9 cellular contexts compared by ENCODE assay signal in the genomic region with DNA sequence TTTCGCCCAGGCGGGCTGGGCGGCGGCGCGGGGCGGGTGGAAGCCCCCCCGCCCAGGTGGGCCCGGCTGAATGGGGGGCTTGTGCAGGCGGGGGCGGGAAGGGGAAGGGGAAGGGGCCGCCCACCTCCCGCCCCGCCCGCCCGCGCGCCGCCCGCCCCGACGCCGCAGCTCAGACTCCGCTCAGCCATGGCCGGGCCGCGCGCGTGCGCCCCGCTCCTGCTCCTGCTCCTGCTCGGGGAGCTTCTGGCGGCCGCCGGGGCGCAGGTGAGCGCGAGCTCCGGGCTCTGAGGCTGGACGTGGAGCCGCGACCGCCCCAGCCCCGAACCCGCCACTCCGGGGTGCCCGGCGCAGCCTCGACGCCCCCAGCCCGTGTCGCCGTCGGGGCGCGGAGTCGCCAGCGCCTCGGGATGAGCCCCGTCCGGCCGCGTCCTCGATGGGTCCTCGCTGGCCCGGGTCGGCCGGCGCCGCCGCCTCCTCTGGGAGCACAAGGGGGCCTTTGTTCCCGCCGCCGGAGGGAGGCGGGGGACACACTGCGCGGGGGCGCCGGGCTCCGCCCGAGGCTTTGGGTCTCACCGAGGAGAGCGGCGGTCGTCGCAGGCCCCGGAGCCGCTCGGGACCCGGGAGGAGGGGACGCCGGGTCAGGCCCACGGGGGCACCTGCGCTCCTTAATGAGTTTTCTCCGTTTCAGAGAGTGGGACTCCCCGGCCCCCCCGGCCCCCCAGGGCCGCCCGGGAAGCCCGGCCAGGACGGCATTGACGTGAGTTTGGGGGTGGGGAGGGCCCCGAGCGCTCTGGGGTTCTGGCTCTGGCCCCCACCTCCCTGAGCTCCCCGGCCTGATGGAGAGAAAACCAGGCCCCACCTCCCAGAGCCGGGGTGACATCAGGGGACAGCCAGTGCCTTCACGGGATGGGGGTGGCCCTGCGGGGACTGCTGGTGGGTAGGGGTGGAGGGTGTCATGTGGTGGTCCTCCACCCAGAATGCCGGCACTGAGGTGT. TPM values are rescaled to one million over a fixed set of nuclear protein-coding genes. Genes with fewer than 3 reads are reported as not detected.
DNase-seq lines count a peak whose midpoint lies in the region; ATAC-seq and TF ChIP-seq lines count a peak whose summit lies in the region.
"Had no signal": no experiment of that assay in that cellular context is flagged by ENCODE, and none has a peak within 500 bp of the region (broad histone marks: within the 10 kb centered on the region; RNA-seq: fewer than 3 reads in every experiment).

A gene (plus strand): TSS at position 172 of the 995 bp plus-strand sequence. CDS start 15 bp downstream, at position 187.

- H3K4me3 Mint-ChIP-seq in activated naive CD4-positive, alpha-beta T cell treated with anti-CD3 and anti-CD28 coated beads, Interleukin-2, amount 10 ng/mL, durations not matched to agents 7 days and 5 days: no peak within 1 kb of the TSS

- peak within 1 kb of the TSS; percentile 33 for H3K4me3 ChIP-seq in right cardiac atrium (ENCODE audit: low read length)
- peak within 1 kb of the TSS; percentile 37 for H3K4me3 ChIP-seq in retinal pigment epithelial cell (ENCODE audit: low read length)

- intact Hi-C loops in right cardiac atrium (cut with DNase I): no loop called here

- H3K27ac ChIP-seq in right cardiac atrium (ENCODE audit: low read length): no peak within 1 kb of the TSS

- in situ Hi-C loops in SK-MEL-5 (cut with HindIII; ENCODE audit: low pct_unique_long_range_greater_than_20kb, low sequenced_read_pairs): no loop called here

- no peaks in the 10 kb centered on the region for H3K9me3 ChIP-seq in right cardiac atrium (ENCODE audit: control insufficient read depth, low read length)

- H3K27ac Mint-ChIP-seq in activated naive CD4-positive, alpha-beta T cell treated with anti-CD3 and anti-CD28 coated beads, Interleukin-2, amount 10 ng/mL, durations not matched to agents 7 days and 5 days: no peak within 1 kb of the TSS

- no peak for TF ChIP-seq CTCF in retinal pigment epithelial cell (conservative IDR thresholded peaks at IDR 0.05; ENCODE audit: low read depth, low read length)

- H3K27me3 Mint-ChIP-seq in activated naive CD4-positive, alpha-beta T cell treated with anti-CD3 and anti-CD28 coated beads, Interleukin-2, amount 10 ng/mL, durations not matched to agents 7 days and 5 days: peaks cover 68% of the 10 kb centered on the region

- ATAC-seq in right cardiac atrium (no peak), HG03439 (IDR thresholded peaks at IDR 0.05; ENCODE audit: unreplicated experiment) (no peak), HG03521 (IDR thresholded peaks at IDR 0.05; ENCODE audit: unreplicated experiment) (no peak)

- 8% methylated on average over 108 of the region's 109 CpGs for WGBS in right cardiac atrium

- peaks cover 3% of the 10 kb centered on the region for H3K36me3 Mint-ChIP-seq in activated naive CD4-positive, alpha-beta T cell treated with anti-CD3 and anti-CD28 coated beads, Interleukin-2, amount 10 ng/mL, durations not matched to agents 7 days and 5 days
- H3K36me3 Mint-ChIP-seq: CD4-positive, CD25-positive, alpha-beta regulatory T cell had no signal

- H3K27me3 ChIP-seq in right cardiac atrium (ENCODE audit: control insufficient read depth, insufficient read depth): no peaks in the 10 kb centered on the region

- no peaks in the 10 kb centered on the region for H3K4me1 ChIP-seq in right cardiac atrium (ENCODE audit: control insufficient read depth, insufficient read depth, low read length)

- H3K9me3 Mint-ChIP-seq in activated naive CD4-positive, alpha-beta T cell treated with anti-CD3 and anti-CD28 coated beads, Interleukin-2, amount 10 ng/mL, durations not matched to agents 7 days and 5 days: no peaks in the 10 kb centered on the region
- H3K9me3 Mint-ChIP-seq: CD4-positive, CD25-positive, alpha-beta regulatory T cell had no signal

- DNase-seq in NCI-H1105 treated with DMSO at 0.1 percent for 48 hours (lab: John Stamatoyannopoulos, UW) (peak; percentile 19), NCI-H1105 (lab: John Stamatoyannopoulos, UW) (no peak), SK-MEL-5 (ENCODE audit: low read depth, low spot score) (peak; percentile 42), right cardiac atrium (no peak), retinal pigment epithelial cell (ENCODE audit: low read depth) (no peak)
- DNase-seq in activated naive CD4-positive, alpha-beta T cell treated with anti-CD3 and anti-CD28 coated beads, Interleukin-2, amount 10 ng/mL, durations not matched to agents 7 days and 5 days: no peak
- DNase-seq: CD4-positive, CD25-positive, alpha-beta regulatory T cell had no signal

- CTCF ChIA-PET in activated naive CD4-positive, alpha-beta T cell treated with anti-CD3 and anti-CD28 coated beads, Interleukin-2, amount 10 ng/mL, durations not matched to agents 7 days and 5 days (lab: Charles Lee): no interaction called here

- peaks cover 7% of the 10 kb centered on the region for H3K4me1 Mint-ChIP-seq in activated naive CD4-positive, alpha-beta T cell treated with anti-CD3 and anti-CD28 coated beads, Interleukin-2, amount 10 ng/mL, durations not matched to agents 7 days and 5 days

RNA-seq across cellular contexts. Expression of the gene that starts here (rescaled TPM):
- 8.6 and 11.0 TPM in 2 replicates for total RNA-seq in SK-MEL-5 (2014; rRNA removed; shearing (Covaris generic))
- 32.5 and 39.8 TPM in 2 replicates for polyA plus RNA-seq in SK-MEL-5 (2015; cell fraction: cytosol; rRNA removed)
- polyA plus RNA-seq in SK-MEL-5 (2015; cell fraction: nucleus; rRNA removed): 45.5 and 63.8 TPM in 2 replicates
- total RNA-seq in right cardiac atrium: 1 to 10 TPM; 4.3 to 6.9 (median 5.6) TPM
- polyA plus RNA-seq in right cardiac atrium: 13.0 TPM
- total RNA-seq: CD4-positive, CD25-positive, alpha-beta regulatory T cell had no signal
- polyA plus RNA-seq: CD4-positive, CD25-positive, alpha-beta regulatory T cell had no signal

Comparison
In these comparisons a context has a peak if more than half of its experiments do, and no peak if none do; other contexts are left out.
1. DNase-seq: peak in NCI-H1105 treated with DMSO at 0.1 percent for 48 hours (single experiment) and SK-MEL-5 (single experiment); none in NCI-H1105 (single experiment), right cardiac atrium (0 of 3), retinal pigment epithelial cell (single experiment) and activated naive CD4-positive, alpha-beta T cell treated with anti-CD3 and anti-CD28 coated beads, Interleukin-2, amount 10 ng/mL, durations not matched to agents 7 days and 5 days (single experiment).